In genomic region chr14:104985675-104986486, GRCh38 we compare ENCODE assay signal across 8 cellular contexts. TPM values are rescaled to one million over a fixed set of nuclear protein-coding genes. Genes with fewer than 3 reads are reported as not detected.
DNase-seq lines count a peak whose midpoint lies in the region; ATAC-seq and TF ChIP-seq lines count a peak whose summit lies in the region.

CLBA1 (plus strand) TSS chr14:104985788; CDS start chr14:104986432, 644 bp downstream.

- no peak for TF ChIP-seq EP300 in transverse colon (IDR thresholded peaks at IDR 0.05; ENCODE audit: low read depth)

- H3K27me3 ChIP-seq in HAP-1 (ENCODE audit: low read depth) (no peaks in the 10 kb centered on the region), MM.1S (replicated peaks; ENCODE audit: insufficient read depth, low read length) (peaks cover 24% of the 10 kb centered on the region), heart right ventricle (no peaks in the 10 kb centered on the region), transverse colon (no peaks in the 10 kb centered on the region)

- H3K9ac ChIP-seq in MM.1S (ENCODE audit: low read length): peak within 1 kb of the TSS; percentile 33; the same call in 1 of the 2 replicates

- TF ChIP-seq CTCF in MM.1S (IDR thresholded peaks at IDR 0.05; ENCODE audit: low read length): no peak
- no peak for TF ChIP-seq CTCF in heart right ventricle (IDR thresholded peaks at IDR 0.05)
- no peak for TF ChIP-seq CTCF in transverse colon (IDR thresholded peaks at IDR 0.05)

- intact Hi-C loops in heart right ventricle (cut with DNase I): loop anchor here in 1 of 10 donors (5.0 kb wide), 1 partner anchor 36 kb away; the partner anchor contains the start of gene CDCA4
- intact Hi-C loops in posterior cingulate gyrus (cut with DNase I): loop anchor here (1.0 kb wide), 1 partner anchor 35 kb away; the partner anchor contains the start of gene CDCA4
- intact Hi-C loops in transverse colon (cut with DNase I; ENCODE audit: low total_unique reads): no loop called here

- no peaks in the 10 kb centered on the region for H3K36me3 ChIP-seq in HAP-1 (replicated peaks)
- H3K36me3 ChIP-seq in MM.1S (replicated peaks; ENCODE audit: insufficient read depth, low read length): no peaks in the 10 kb centered on the region
- peaks cover 0 to 4% (median 0%) of the 10 kb centered on the region in 9 donors for H3K36me3 ChIP-seq in heart right ventricle
- no peaks in the 10 kb centered on the region for H3K36me3 ChIP-seq in transverse colon

- H3K4me1 ChIP-seq in HAP-1 (no peaks in the 10 kb centered on the region), MM.1S (ENCODE audit: low read length) (no peaks in the 10 kb centered on the region), heart right ventricle (peaks cover 0 to 23% (median 11%) of the 10 kb centered on the region in 9 donors), transverse colon (peaks cover 7 to 18% (median 11%) of the 10 kb centered on the region in 4 donors)

- H3K27ac ChIP-seq in MM.1S (ENCODE audit: low read length): no peak within 1 kb of the TSS
- H3K27ac ChIP-seq in heart right ventricle: peak within 1 kb of the TSS in 9 of 10 donors; percentile 58 to 83 (median 74)
- H3K27ac ChIP-seq in transverse colon: peak within 1 kb of the TSS; percentile 77 to 89 (median 80)

- H2AFZ ChIP-seq in MM.1S (ENCODE audit: low read length): no peak within 1 kb of the TSS

- no peaks in the 10 kb centered on the region for H3K9me3 ChIP-seq in HAP-1
- H3K9me3 ChIP-seq in MM.1S (replicated peaks; ENCODE audit: insufficient read depth, low read length): no peaks in the 10 kb centered on the region
- H3K9me3 ChIP-seq in heart right ventricle: no peaks in the 10 kb centered on the region
- H3K9me3 ChIP-seq in transverse colon: no peaks in the 10 kb centered on the region

- H4K20me1 ChIP-seq in MM.1S (ENCODE audit: insufficient read depth, low read length): no peaks in the 10 kb centered on the region

- H3K4me2 ChIP-seq in MM.1S (ENCODE audit: low read depth, low read length): peak within 1 kb of the TSS; percentile 66

- peak; percentile 89 for ATAC-seq in SK-N-SH treated with all-trans-retinoic acid at 6 μM for 48 hours
- peak; percentile 93 to 97 (median 96) for ATAC-seq in heart right ventricle

- DNase-seq in GM04503 (ENCODE audit: low read depth): peak; percentile 44
- peak; percentile 89 to 90 for DNase-seq in HAP-1 (ENCODE audit: low spot score in 2 of 2)
- DNase-seq in MM.1S: peak; percentile 84
- DNase-seq in activated naive CD8-positive, alpha-beta T cell treated with anti-CD3 and anti-CD28 coated beads, Interleukin-2, amount 50 U/mL, for 16 hours (ENCODE audit: low read depth, low spot score): peak; percentile 73
- peak; percentile 85 to 92 for DNase-seq in heart right ventricle
- peak; percentile 75 to 99 (median 88) for DNase-seq in posterior cingulate gyrus
- DNase-seq in transverse colon: peak; percentile 91

- H3K9me2 ChIP-seq in MM.1S (replicated peaks; ENCODE audit: insufficient read depth, low read length): no peaks in the 10 kb centered on the region

- H3K79me2 ChIP-seq in MM.1S (ENCODE audit: low read length): no peaks in the 10 kb centered on the region

- no peaks in the 10 kb centered on the region for H3F3A ChIP-seq in MM.1S (ENCODE audit: insufficient read depth, low read length)

- 1% methylated on average over 56 to 77 of the region's 77 CpGs for WGBS in heart right ventricle, 2 donors
- 4% methylated on average over 29 of the region's 77 CpGs; no CpG with 5 or more reads in 1 of the 2 donors for WGBS in transverse colon (ENCODE audit: low coverage in 1 of 2), 2 donors

- no peak for TF ChIP-seq POLR2A in transverse colon (IDR thresholded peaks at IDR 0.05)

- H3K4me3 ChIP-seq in HAP-1: peak within 1 kb of the TSS; percentile 60
- H3K4me3 ChIP-seq in MM.1S (ENCODE audit: low read length): peak within 1 kb of the TSS; percentile 58
- H3K4me3 ChIP-seq in heart right ventricle: peak within 1 kb of the TSS; percentile 59 to 98 (median 89)
- H3K4me3 ChIP-seq in transverse colon: peak within 1 kb of the TSS; percentile 80 to 97 (median 90)

- in situ Hi-C loops in HAP-1 (cut with MboI; ENCODE audit: low sequenced_read_pairs) (no loop called here), transverse colon (cut with MboI; ENCODE audit: low pct_ligation_motif_present in 1 of 4, low pct_unique_long_range_greater_than_20kb in 1 of 4, low sequenced_read_pairs in 3 of 4) (no loop called here)

TF ChIP-seq in SK-N-SH treated with all-trans-retinoic acid at 6 μM for 48 hours, 23 proteins besides CTCF, POLR2A, EP300 and RAD21:
- no peak for TF ChIP-seq GLIS3 (CRISPR knock-in tag; IDR thresholded peaks at IDR 0.05)
- no peak for TF ChIP-seq TOX (CRISPR knock-in tag; IDR thresholded peaks at IDR 0.05; ENCODE audit: borderline replicate concordance)
- no peak for TF ChIP-seq ZNF565 (CRISPR knock-in tag; conservative IDR thresholded peaks at IDR 0.05; ENCODE audit: low read depth)
- no peak for TF ChIP-seq ZC3H10 (CRISPR knock-in tag; IDR thresholded peaks at IDR 0.05)
- TF ChIP-seq CREB5 (CRISPR knock-in tag; IDR thresholded peaks at IDR 0.05; ENCODE audit: low read depth): no peak
- TF ChIP-seq RARB (CRISPR knock-in tag; IDR thresholded peaks at IDR 0.05): no peak
- TF ChIP-seq SNAI2 (CRISPR knock-in tag; IDR thresholded peaks at IDR 0.05): no peak
- no peak for TF ChIP-seq ZNF70 (CRISPR knock-in tag; IDR thresholded peaks at IDR 0.05)
TF ChIP-seq in SK-N-SH treated with all-trans-retinoic acid at 6 μM for 48 hours: peak in this region for 0.

RNA-seq across cellular contexts. Expression of gene CLBA1, which starts in this region (rescaled TPM):
- total RNA-seq in heart right ventricle: 1 to 10 TPM; 1.2 to 3.1 (median 2.4) TPM
- 1 to 10 TPM; 2.9 to 3.5 TPM for polyA plus RNA-seq in heart right ventricle
- 1 to 10 TPM in 3 of 4 donors, under 1 TPM in 1; 0.40 to 6.7 (median 5.3) TPM for total RNA-seq in transverse colon
